In genomic region chr10:112932658-112933057, GRCh38 we compare ENCODE assay signal across 34 cellular contexts. TPM values are rescaled to one million over a fixed set of nuclear protein-coding genes. Genes with fewer than 3 reads are reported as not detected.
DNase-seq lines count a peak whose midpoint lies in the region; ATAC-seq, FAIRE-seq and TF ChIP-seq lines count a peak whose summit lies in the region.
"Had no signal": no experiment of that assay in that cellular context is flagged by ENCODE, and none has a peak within 500 bp of the region (broad histone marks: within the 10 kb centered on the region; RNA-seq: fewer than 3 reads in every experiment).

No MANE protein-coding gene starts in this region.

- in situ Hi-C loops in HepG2 (cut with HindIII; ENCODE audit: extremely low pct_ligation_motif_present, low pct_unique_long_range_greater_than_20kb): no loop called here

- TF ChIP-seq CTCF in HepG2 (CRISPR knock-in tag; IDR thresholded peaks at IDR 0.05): no peak
- TF ChIP-seq CTCF in right lobe of liver (IDR thresholded peaks at IDR 0.05): no peak
- TF ChIP-seq CTCF in HEK293 (tag by site-specific recombination; IDR thresholded peaks at IDR 0.05): no peak

- ATAC-seq in HepG2: no peak
- ATAC-seq in right lobe of liver: no peak
- no peak for ATAC-seq in GM19452 (IDR thresholded peaks at IDR 0.05; ENCODE audit: unreplicated experiment)
- ATAC-seq: A549; CD8-positive, alpha-beta T cell had no signal

- TF ChIP-seq RAD21 in HepG2 (CRISPR knock-in tag; IDR thresholded peaks at IDR 0.05): no peak

- 88% methylated on average over 4 of the region's 4 CpGs for WGBS in HepG2 (ENCODE audit: low lambda C conversion rate)
- 100% methylated on average over 4 of the region's 4 CpGs for WGBS in right lobe of liver (ENCODE audit: insufficient coverage, low coverage, low lambda C conversion rate, missing lambda C conversion rate)

- H2AFZ ChIP-seq in HepG2 (ENCODE audit: low read length): no peak overlapping the region

- no peaks in the 10 kb centered on the region; a peak in 1 of 5 replicates for H3K27me3 ChIP-seq in HepG2 (ENCODE audit: control insufficient read depth in 1 of 2, insufficient read depth in 2 of 2, low read length in 2 of 2)
- H3K27me3 ChIP-seq in right lobe of liver: no peaks in the 10 kb centered on the region
- H3K27me3 ChIP-seq: BE2C; BLaER1; BLaER1 treated with 17β-estradiol and CSF1 and Interleukin-3, amounts not matched to agents 10 nM and 100 nM had no signal

- no peak overlapping the region for H3K9ac ChIP-seq in HepG2 (ENCODE audit: insufficient read depth, low read depth, low read length)
- H3K9ac ChIP-seq: BLaER1; BLaER1 treated with 17β-estradiol and CSF1 and Interleukin-3, amounts not matched to agents 10 nM and 100 nM had no signal

- FAIRE-seq in HepG2 (lab: Jason Lieb, UNC): no peak
- peak; percentile 5 for FAIRE-seq in colon (lab: Jason Lieb, UNC)
- peak; percentile 47 for FAIRE-seq in islet of Langerhans (lab: Jason Lieb, UNC)
- FAIRE-seq: A549, D721Med had no signal

- H3K4me2 ChIP-seq in HepG2 (ENCODE audit: low read depth, low read length): no peak overlapping the region
- H3K4me2 ChIP-seq: A549; BLaER1; BLaER1 treated with 17β-estradiol and CSF1 and Interleukin-3, amounts not matched to agents 10 nM and 100 nM had no signal

- CTCF ChIA-PET in HepG2 (lab: Yijun Ruan, JAX; ENCODE audit: low intra/inter-chr PET ratio, low total read pairs): no interaction called here
- CTCF ChIA-PET in HEK293 (lab: Yijun Ruan, JAX): interaction anchor here (1.0 kb wide), 1 partner anchor 9 kb away, joined by 4 read pairs; no protein-coding TSS in a partner anchor

- TF ChIP-seq EP300 in HepG2 (IDR thresholded peaks at IDR 0.05; ENCODE audit: low read depth in 2 of 2, low read length in 2 of 2): no peak
- TF ChIP-seq EP300 in HepG2 (CRISPR knock-in tag; IDR thresholded peaks at IDR 0.05; ENCODE audit: borderline replicate concordance): no peak

- no peaks in the 10 kb centered on the region for H3K36me3 ChIP-seq in HepG2 (replicated peaks in 1 of 2; ENCODE audit: control insufficient read depth in 1 of 2, insufficient read depth in 2 of 2, low read length in 2 of 2)
- H3K36me3 ChIP-seq in right lobe of liver: no peaks in the 10 kb centered on the region
- no peaks in the 10 kb centered on the region for H3K36me3 ChIP-seq in HEK293 (ENCODE audit: control insufficient read depth in 2 of 2, insufficient read depth in 1 of 2, low read length in 2 of 2)
- H3K36me3 ChIP-seq: BE2C, BLaER1 had no signal

- POLR2A ChIA-PET in HepG2 (lab: Yijun Ruan, JAX) (interaction anchor here (0.6 kb wide), 1 partner anchor 16 kb away, joined by 3 read pairs; no protein-coding TSS in a partner anchor), HEK293 (lab: Yijun Ruan, JAX) (no interaction called here)

- no peak for DNase-seq in HepG2 (ENCODE audit: low spot score)
- no peak for DNase-seq in right lobe of liver
- no peak for DNase-seq in NCI-H82 treated with DMSO at 0.1 percent for 48 hours (lab: John Stamatoyannopoulos, UW; ENCODE audit: unreplicated experiment)
- DNase-seq in stimulated activated CD4-positive, alpha-beta T cell treated with anti-CD3 and anti-CD28 coated beads, Interleukin-4, amount 100 ng/mL, for 4 hours: no peak
- DNase-seq: 8988T; ACHN; AML-193; BE2C; C1 segment of cervical spinal cord; Caco-2; Calu3; CD4-positive, alpha-beta memory T cell; CD4-positive, alpha-beta T cell; CD4-positive, CD25-positive, alpha-beta regulatory T cell; CD8-positive, alpha-beta memory T cell; CD8-positive, alpha-beta T cell; COR-L47; DMS 273 treated with DMSO at 0.1 percent for 48 hours; DMS153; DMS53; DMS79; DMS79 treated with DMSO at 0.1 percent for 48 hours; DND-41; EL had no signal

- no peak for TF ChIP-seq POLR2A in HepG2 (IDR thresholded peaks at IDR 0.05; ENCODE audit: insufficient read depth in 1 of 2, low read depth in 2 of 2, low read length in 2 of 2)
- no peak for TF ChIP-seq POLR2A in right lobe of liver (IDR thresholded peaks at IDR 0.05)

- H3K27ac ChIP-seq in HepG2 (ENCODE audit: extremely low read length, insufficient read depth, low read length) (no peak overlapping the region), right lobe of liver (no peak overlapping the region), HEK293 (ENCODE audit: extremely low read depth, low read depth, low read length) (no peak overlapping the region)
- H3K27ac ChIP-seq: 22Rv1; A549; BLaER1; BLaER1 treated with 17β-estradiol and CSF1 and Interleukin-3, amounts not matched to agents 10 nM and 100 nM; C4-2B had no signal

- H3K4me1 ChIP-seq in HepG2 (ENCODE audit: insufficient read depth, low read length) (peaks cover 8% of the 10 kb centered on the region), right lobe of liver (no peaks in the 10 kb centered on the region), HEK293 (ENCODE audit: control insufficient read depth, insufficient read depth, low read length) (no peaks in the 10 kb centered on the region)
- H3K4me1 ChIP-seq: A549; BE2C; BLaER1; BLaER1 treated with 17β-estradiol and CSF1 and Interleukin-3, amounts not matched to agents 10 nM and 100 nM; Caco-2 had no signal

- no peaks in the 10 kb centered on the region for H3K79me2 ChIP-seq in HepG2 (ENCODE audit: insufficient read depth, low read length)

- no peaks in the 10 kb centered on the region for H4K20me1 ChIP-seq in HepG2 (ENCODE audit: insufficient read depth, low read length)
- H4K20me1 ChIP-seq: BLaER1; BLaER1 treated with 17β-estradiol and CSF1 and Interleukin-3, amounts not matched to agents 10 nM and 100 nM had no signal

- no TSS peak for BruUV-seq in HepG2 (replicated peaks; lab: Mats Ljungman, UMichigan)

- intact Hi-C loops in HepG2 (cut with micrococcal nuclease; ENCODE audit: unreplicated experiment): no loop called here
- intact Hi-C loops in right lobe of liver (cut with DNase I): no loop called here

- H3K9me3 ChIP-seq in HepG2 (ENCODE audit: low read length): no peaks in the 10 kb centered on the region
- H3K9me3 ChIP-seq in right lobe of liver: no peaks in the 10 kb centered on the region
- H3K9me3 ChIP-seq in HEK293 (ENCODE audit: control insufficient read depth, insufficient read depth, low read depth, low read length): no peaks in the 10 kb centered on the region
- H3K9me3 ChIP-seq: BE2C, Caco-2 had no signal

- no peak overlapping the region for H3K4me3 ChIP-seq in HepG2 (replicated peaks in 1 of 3; ENCODE audit: insufficient read depth in 1 of 3, low read depth in 2 of 3, low read length in 3 of 3)
- H3K4me3 ChIP-seq in right lobe of liver: no peak overlapping the region
- H3K4me3 ChIP-seq in HEK293 (ENCODE audit: low read depth, low read length): no peak overlapping the region
- H3K4me3 ChIP-seq: A549; BLaER1; BLaER1 treated with 17β-estradiol and CSF1 and Interleukin-3, amounts not matched to agents 10 nM and 100 nM had no signal

TF ChIP-seq in HepG2, 621 proteins besides CTCF, POLR2A, EP300 and RAD21:
- TF ChIP-seq SETDB1 (CRISPR knock-in tag; IDR thresholded peaks at IDR 0.05; ENCODE audit: borderline replicate concordance): no peak
- TF ChIP-seq ATF7 (IDR thresholded peaks at IDR 0.05): peak; percentile 66
- TF ChIP-seq ATF7 (CRISPR knock-in tag; IDR thresholded peaks at IDR 0.05): no peak

TF ChIP-seq in HEK293, 187 proteins besides CTCF, POLR2A, EP300 and RAD21:
- no peak for TF ChIP-seq ZNF747 (tag by site-specific recombination; IDR thresholded peaks at IDR 0.05)
- TF ChIP-seq ATF2 (tag by site-specific recombination; IDR thresholded peaks at IDR 0.05; ENCODE audit: low read depth): peak; percentile 68

RNA-seq across cellular contexts. Expression of gene TCF7L2, which starts 17.4 kb away (rescaled TPM):
- total RNA-seq in HepG2 (2016; rRNA removed; fragmentation: Illumina TruSeq; extraction: Trizol) (3.5 and 3.9 TPM in 2 replicates), right lobe of liver (10 to 100 TPM in 5 of 6 experiments, 1 to 10 TPM in 1; 9.4 to 33.2 (median 16.7) TPM)
- 0.79 and 0.81 TPM in 2 replicates for total RNA-seq in HepG2 (2016; cell fraction: cytosol; rRNA removed; fragmentation: Illumina TruSeq; extraction: Trizol; ENCODE audit: low read depth)
- total RNA-seq in HepG2 (2016; cell fraction: insoluble cytoplasmic fraction; rRNA removed; fragmentation: Illumina TruSeq; extraction: Trizol): 2.8 and 2.9 TPM in 2 replicates
- 2.6 and 2.9 TPM in 2 replicates for total RNA-seq in HepG2 (2016; cell fraction: membrane; rRNA removed; fragmentation: Illumina TruSeq; extraction: Trizol)
- total RNA-seq in HepG2 (2016; cell fraction: nucleus; rRNA removed; fragmentation: Illumina TruSeq; extraction: Trizol): 16.4 and 18.5 TPM in 2 replicates
- 13.7 and 14.5 TPM in 2 replicates for polyA plus RNA-seq in HepG2 (2011; rRNA removed)
- 3.7 and 4.1 TPM in 2 replicates for polyA plus RNA-seq in HepG2 (2011; cell fraction: cytosol; rRNA removed)
- polyA plus RNA-seq in HepG2 (2011; cell fraction: nucleus; rRNA removed): 43.1 and 52.5 TPM in 2 replicates
- 20.4 and 29.8 TPM in 2 replicates for polyA plus RNA-seq in HepG2 (2012)
- 0.61 and 0.64 TPM in 2 replicates for polyA plus RNA-seq in HepG2 (2016; cell fraction: cytosol; fragmentation: Illumina TruSeq; extraction: Trizol; ENCODE audit: low read depth)
- 8.5 and 14.1 TPM in 2 replicates for polyA plus RNA-seq in HepG2 (2016; cell fraction: insoluble cytoplasmic fraction; fragmentation: Illumina TruSeq; extraction: Trizol; ENCODE audit: low read depth)
- polyA plus RNA-seq in HepG2 (2016; cell fraction: membrane; fragmentation: Illumina TruSeq; extraction: Trizol; ENCODE audit: low read depth): 2.6 and 3.5 TPM in 2 replicates
- 25.0 and 27.3 TPM in 2 replicates for polyA plus RNA-seq in HepG2 (2016; cell fraction: nucleus; fragmentation: Illumina TruSeq; extraction: Trizol; ENCODE audit: insufficient read depth, low read depth)
- 13.5 and 39.4 TPM in 2 replicates for polyA minus RNA-seq in HepG2 (2011; rRNA and poly(A)+ RNA removed; ENCODE audit: low replicate concordance)
- 13.6 and 18.3 TPM in 2 replicates for polyA minus RNA-seq in HepG2 (2011; cell fraction: cytosol; rRNA and poly(A)+ RNA removed)
- polyA minus RNA-seq in HepG2 (2011; cell fraction: nucleus; rRNA and poly(A)+ RNA removed): 74.9 and 75.2 TPM in 2 replicates

Comparison
In these comparisons a context has a peak if more than half of its experiments do, and no peak if none do; other contexts are left out.
1. Of the 63 proteins assayed by ChIP-seq in both HepG2 and HEK293: peak only in HepG2: none; only in HEK293: ATF2; in both: none; in neither: 62.